11 cellular contexts compared by ENCODE assay signal in the genomic region with DNA sequence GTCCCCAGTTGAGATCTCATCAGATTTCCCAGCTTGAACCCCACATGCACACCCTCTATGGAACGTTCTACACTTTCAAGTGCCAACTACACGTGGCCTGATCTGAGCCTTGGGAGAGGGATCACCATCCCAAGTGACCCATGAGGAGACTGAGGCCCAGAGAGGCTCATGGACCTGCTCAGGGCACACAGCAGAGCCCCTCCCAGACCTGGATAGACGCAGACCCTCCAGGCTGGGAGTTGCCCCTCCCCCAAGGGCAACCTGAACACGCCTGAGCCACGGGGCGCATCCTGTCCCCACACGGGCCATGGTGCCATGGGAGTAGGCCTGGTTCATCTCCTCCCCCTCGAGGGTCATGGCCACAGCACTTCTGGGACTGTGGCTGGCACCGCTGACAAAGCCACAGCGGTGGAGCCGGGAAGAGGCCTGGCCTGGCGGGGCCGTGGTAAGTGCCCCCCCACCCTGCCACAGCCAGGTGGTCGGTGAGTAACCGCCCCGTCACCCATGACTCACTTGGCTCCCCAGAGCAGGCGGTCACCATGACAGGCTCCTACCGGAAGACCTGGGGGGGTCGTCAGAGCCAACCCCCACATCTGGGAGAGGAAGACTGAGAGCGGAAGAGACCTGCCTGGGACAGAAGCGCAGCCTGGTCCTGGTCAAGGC. TPM values are rescaled to one million over a fixed set of nuclear protein-coding genes. Genes with fewer than 3 reads are reported as not detected.
DNase-seq lines count a peak whose midpoint lies in the region; ATAC-seq, FAIRE-seq and TF ChIP-seq lines count a peak whose summit lies in the region.
"Had no signal": no experiment of that assay in that cellular context is flagged by ENCODE, and none has a peak within 500 bp of the region (broad histone marks: within the 10 kb centered on the region; RNA-seq: fewer than 3 reads in every experiment).

No MANE protein-coding gene starts in this region.

- H4K91ac ChIP-seq in neuronal stem cell (ENCODE audit: low read depth, low read length, poor library complexity), result no peak overlapping the region

- CTCF ChIA-PET in K562 (lab: Yijun Ruan, JAX; ENCODE audit: low intra/inter-chr PET ratio), result no interaction called here

- TF ChIP-seq RAD21 in K562 (CRISPR knock-in tag; conservative IDR thresholded peaks at IDR 0.05 in 1 of 2, IDR thresholded peaks at IDR 0.05 in 1 of 2), result no peak

- peak; percentile 99 for DNase-seq in Daoy (ENCODE audit: low read depth)
- DNase-seq in HS-5 (ENCODE audit: low read depth), result peak; percentile 74
- DNase-seq in K562 (ENCODE audit: extremely low read depth in 1 of 4, low spot score in 3 of 4), result no peak
- no peak for DNase-seq in neuronal stem cell (ENCODE audit: low spot score)
- DNase-seq in SHP77 (lab: John Stamatoyannopoulos, UW), result no peak
- no peak for DNase-seq in NCI-H1092 (lab: John Stamatoyannopoulos, UW)
- DNase-seq: amygdala; NCI-H524; stimulated activated CD4-positive, alpha-beta T cell treated with anti-CD3 and anti-CD28 coated beads, Interleukin-1b, Interleukin-23, amount 100 ng/mL, for 48 hours had no signal

- peaks cover 9% of the 10 kb centered on the region; the same call in 1 of the 2 replicates for H4K20me1 ChIP-seq in K562 (replicated peaks; ENCODE audit: control insufficient read depth, insufficient read depth, low read length)

- H3K79me2 ChIP-seq in K562 (ENCODE audit: control insufficient read depth, insufficient read depth, low read length), result no peaks in the 10 kb centered on the region

- no peak overlapping the region for H3K4me3 ChIP-seq in K562
- no peak overlapping the region for H3K4me3 ChIP-seq in neuronal stem cell (ENCODE audit: low read length in 2 of 2)

- no peaks in the 10 kb centered on the region for H3K9me1 ChIP-seq in K562 (ENCODE audit: control insufficient read depth, insufficient read depth, low read length)

- H3K27ac ChIP-seq in K562 (ENCODE audit: extremely low read depth, low read depth, low read length), result no peak overlapping the region
- H3K27ac ChIP-seq in neuronal stem cell (replicated peaks; ENCODE audit: low read length), result no peak overlapping the region

- peak overlapping the region; percentile 100 for H2AK5ac ChIP-seq in neuronal stem cell (ENCODE audit: low read depth, low read length)

- in situ Hi-C loops in K562 (cut with MboI), result no loop called here

- TF ChIP-seq EP300 in K562 (IDR thresholded peaks at IDR 0.05; ENCODE audit: low read length), result no peak

- ATAC-seq in K562, result no peak
- no peak for ATAC-seq in HG02678 (IDR thresholded peaks at IDR 0.05; ENCODE audit: unreplicated experiment)

- peak overlapping the region; percentile 56 for H3K14ac ChIP-seq in neuronal stem cell (ENCODE audit: low read length)

- intact Hi-C loops in K562 (cut with micrococcal nuclease), result no loop called here

- H2AFZ ChIP-seq in K562 (ENCODE audit: low read depth, low read length) (no peak overlapping the region), neuronal stem cell (ENCODE audit: low read length) (no peak overlapping the region)

- no TSS peak for BruUV-seq in K562 (replicated peaks; lab: Mats Ljungman, UMichigan)

- no peak overlapping the region for H3K4ac ChIP-seq in neuronal stem cell (ENCODE audit: low read length)

- H3K4me1 ChIP-seq in K562 (replicated peaks in 1 of 2; ENCODE audit: control insufficient read depth in 2 of 2, insufficient read depth in 2 of 2, low read length in 2 of 2), result peaks cover 0 to 8% of the 10 kb centered on the region in 2 experiments; a peak in 1 of 5 replicates
- peaks cover 25 to 66% of the 10 kb centered on the region in 2 donors for H3K4me1 ChIP-seq in neuronal stem cell (ENCODE audit: control insufficient read depth in 2 of 2, insufficient read depth in 1 of 2, low read depth in 1 of 2, low read length in 2 of 2)

- H3K23ac ChIP-seq in neuronal stem cell (ENCODE audit: low read depth, low read length, poor library complexity), result peak overlapping the region; percentile 2

- no peak for FAIRE-seq in K562 (lab: Jason Lieb, UNC)
- FAIRE-seq: islet of Langerhans had no signal

- H2BK12ac ChIP-seq in neuronal stem cell (ENCODE audit: low read length), result peak overlapping the region; percentile 18

- H3K79me1 ChIP-seq in neuronal stem cell (ENCODE audit: low read depth, low read length), result no peaks in the 10 kb centered on the region

- no peak overlapping the region for H4K8ac ChIP-seq in neuronal stem cell (ENCODE audit: low read depth, low read length)

- peaks cover 0 to 23% of the 10 kb centered on the region in 2 experiments; a peak in 2 of 5 replicates for H3K27me3 ChIP-seq in K562 (ENCODE audit: control insufficient read depth in 2 of 2, insufficient read depth in 2 of 2, low read length in 2 of 2)
- peaks cover 20 to 53% (median 45%) of the 10 kb centered on the region in 3 experiments for H3K27me3 ChIP-seq in neuronal stem cell (ENCODE audit: control insufficient read depth in 3 of 3, insufficient read depth in 3 of 3, low read depth in 1 of 3, low read length in 3 of 3)

- POLR2A ChIA-PET in K562 (lab: Yijun Ruan, JAX), result no interaction called here

- H3K4me2 ChIP-seq in K562 (ENCODE audit: insufficient read depth, low read length) (no peak overlapping the region), neuronal stem cell (ENCODE audit: insufficient read depth, low read length, poor library complexity, severe bottlenecking) (no peak overlapping the region)

- TF ChIP-seq CTCF in K562 (IDR thresholded peaks at IDR 0.05 in 2 of 3, conservative IDR thresholded peaks at IDR 0.05 in 1 of 3; ENCODE audit: insufficient read depth in 2 of 3, low read depth in 1 of 3, low read length in 3 of 3), result no peak

- H3K9ac ChIP-seq in K562 (ENCODE audit: insufficient read depth in 1 of 2, low read depth in 2 of 2, low read length in 2 of 2) (no peak overlapping the region), neuronal stem cell (ENCODE audit: low read depth, low read length, poor library complexity) (no peak overlapping the region)

- H3K36me3 ChIP-seq in K562 (ENCODE audit: control insufficient read depth, insufficient read depth, low read length) (no peaks in the 10 kb centered on the region), neuronal stem cell (replicated peaks in 1 of 2; ENCODE audit: control insufficient read depth in 2 of 2, insufficient read depth in 2 of 2, low read length in 2 of 2) (peaks cover 0 to 2% of the 10 kb centered on the region in 2 donors)

- H2BK5ac ChIP-seq in neuronal stem cell (ENCODE audit: low read length), result peak overlapping the region; percentile 97

- WGBS in K562 (ENCODE audit: insufficient coverage, low coverage, missing lambda C conversion rate), result 9% methylated on average over 17 of the region's 21 CpGs
- WGBS in neuronal stem cell (ENCODE audit: extremely low coverage in 2 of 2, insufficient read length in 2 of 2, insufficient replicate concordance in 1 of 2), 2 donors, result no CpG with 5 or more reads among the region's 21 CpGs

- peak overlapping the region; percentile 88 for H2BK15ac ChIP-seq in neuronal stem cell (ENCODE audit: low read length)

- H3K9me3 ChIP-seq in K562 (replicated peaks; ENCODE audit: control insufficient read depth, insufficient read depth, low read depth, low read length), result no peaks in the 10 kb centered on the region
- H3K9me3 ChIP-seq in neuronal stem cell (replicated peaks in 1 of 2; ENCODE audit: control insufficient read depth in 2 of 2, insufficient read depth in 1 of 2, low read depth in 1 of 2, low read length in 2 of 2), result peaks cover 7 to 15% of the 10 kb centered on the region in 2 donors

- TF ChIP-seq POLR2A in K562 (conservative IDR thresholded peaks at IDR 0.05), result no peak

- H3K18ac ChIP-seq in neuronal stem cell (ENCODE audit: low read length), result peak overlapping the region; percentile 76

- peak overlapping the region; percentile 99 for H2BK120ac ChIP-seq in neuronal stem cell (ENCODE audit: low read depth, low read length)

TF ChIP-seq in K562, 482 proteins besides CTCF, POLR2A, EP300 and RAD21 (continues in another document):
- TF ChIP-seq, protein P1, sequence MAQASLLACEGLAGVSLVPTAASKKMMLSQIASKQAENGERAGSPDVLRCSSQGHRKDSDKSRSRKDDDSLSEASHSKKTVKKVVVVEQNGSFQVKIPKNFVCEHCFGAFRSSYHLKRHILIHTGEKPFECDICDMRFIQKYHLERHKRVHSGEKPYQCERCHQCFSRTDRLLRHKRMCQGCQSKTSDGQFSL (CRISPR knock-in tag; IDR thresholded peaks at IDR 0.05), result peak; percentile 65; the same call in 1 of the 2 replicates
- TF ChIP-seq, protein P1 (tag; IDR thresholded peaks at IDR 0.05), result no peak
- TF ChIP-seq FOSL1 (tag; conservative IDR thresholded peaks at IDR 0.05) (peak; percentile 69), BRD4 (IDR thresholded peaks at IDR 0.05) (no peak)

RNA-seq across cellular contexts. Expression of a gene that starts 8.1 kb away (rescaled TPM):
- 13.3 and 15.7 TPM in 2 replicates for total RNA-seq in Daoy (2014; rRNA removed; shearing (Covaris generic))
- total RNA-seq in K562 (2011; cell fraction: chromatin; rRNA removed; ENCODE audit: low replicate concordance), result not detected in 2 replicates
- not detected in 2 replicates for total RNA-seq in K562 (2011; cell fraction: nucleolus; rRNA removed)
- not detected in 2 replicates for total RNA-seq in K562 (2011; cell fraction: nucleoplasm; rRNA removed)
- total RNA-seq in K562 (2014; rRNA removed) (not detected in 2 replicates), K562 (2014; rRNA removed; fragmentation: Illumina TruSeq; extraction: Trizol) (not detected in 2 replicates), K562 (2015; rRNA removed; fragmentation: Illumina TruSeq; extraction: Trizol) (not detected in 2 replicates), K562 (2021) (not detected in 2 replicates)
- polyA plus RNA-seq in K562 (2011; rRNA removed) (not detected in 2 replicates), K562 (2014; fragmentation: Illumina TruSeq; extraction: Trizol) (not detected in 2 replicates), K562 (2014; fragmentation: Nextera tagmentation; extraction: Ambion mirVana) (not detected), K562 (2014; rRNA removed) (not detected in 2 replicates)
- not detected in 2 replicates for polyA plus RNA-seq in K562 (2011; cell fraction: cytosol; rRNA removed)
- polyA plus RNA-seq in K562 (2011; cell fraction: nucleus; rRNA removed), result not detected in 2 replicates
- not detected in 2 replicates for polyA plus RNA-seq in K562 (2012)
- polyA minus RNA-seq in K562 (2011; rRNA and poly(A)+ RNA removed), result not detected in 2 replicates
- not detected in 2 replicates for polyA minus RNA-seq in K562 (2011; cell fraction: cytosol; rRNA and poly(A)+ RNA removed)
- polyA minus RNA-seq in K562 (2011; cell fraction: nucleus; rRNA and poly(A)+ RNA removed), result not detected in 2 replicates
- polyA plus RNA-seq in neuronal stem cell (2013, experiment 1 of 2), result 8.6 TPM
- polyA plus RNA-seq in neuronal stem cell (2013, experiment 2 of 2), result 8.5 TPM

Comparison
In these comparisons a context has a peak if more than half of its experiments do, and no peak if none do; other contexts are left out.
1. DNase-seq: peak in Daoy (single experiment) and HS-5 (single experiment); none in K562 (0 of 4), neuronal stem cell (single experiment), SHP77 (0 of 2) and NCI-H1092 (single experiment).
2. RNA of a gene that starts 8.1 kb away (total RNA-seq): 13.3 to 15.7 TPM in Daoy; not detected in K562; every median in the first group is over 10 times any median in the second.